ENCODE assay signal across 1 cellular context in genomic region chr1:66399888-66400529, GRCh38.
TF ChIP-seq lines count a peak whose summit lies in the region.

No MANE protein-coding gene starts in this region.

TF ChIP-seq in GM12878, 131 proteins besides CTCF, POLR2A, EP300 and RAD21 (continued from another document and continues in another):
- TF ChIP-seq BCLAF1 (IDR thresholded peaks at IDR 0.05) (no peak), RAD51 (IDR thresholded peaks at IDR 0.05) (no peak), ZBTB33 (IDR thresholded peaks at IDR 0.05) (no peak), HDGF (IDR thresholded peaks at IDR 0.05) (no peak), E4F1 (IDR thresholded peaks at IDR 0.05; ENCODE audit: borderline replicate concordance, partially characterized antibody) (no peak), SUPT20H (IDR thresholded peaks at IDR 0.05; ENCODE audit: borderline replicate concordance, control insufficient read depth, low read depth, low read length) (no peak), SREBF1 (IDR thresholded peaks at IDR 0.05; ENCODE audit: low read length) (peak; percentile 90), SMC3 (IDR thresholded peaks at IDR 0.05; ENCODE audit: borderline replicate concordance, low read length) (no peak), PBX3 (IDR thresholded peaks at IDR 0.05; ENCODE audit: insufficient replicate concordance, low read depth, low read length) (no peak), KDM1A (IDR thresholded peaks at IDR 0.05; ENCODE audit: borderline replicate concordance) (no peak), MEF2B (IDR thresholded peaks at IDR 0.05; ENCODE audit: partially characterized antibody, poor library complexity, severe bottlenecking) (peak; percentile 68), SMAD1 (IDR thresholded peaks at IDR 0.05; ENCODE audit: low read depth, partially characterized antibody) (no peak), BCL11A (IDR thresholded peaks at IDR 0.05; ENCODE audit: low read depth, low read length) (peak; percentile 94; the same call in 1 of the 2 replicates), NR2F1 (conservative IDR thresholded peaks at IDR 0.05) (peak; percentile 85), TCF12 (IDR thresholded peaks at IDR 0.05; ENCODE audit: low read depth, low read length) (no peak), CEBPZ (IDR thresholded peaks at IDR 0.05; ENCODE audit: low read depth, low read length) (no peak), SIX5 (IDR thresholded peaks at IDR 0.05; ENCODE audit: low read depth, low read length, severe bottlenecking) (no peak), ZBTB11 (CRISPR knock-in tag; IDR thresholded peaks at IDR 0.05) (no peak), USF2 (IDR thresholded peaks at IDR 0.05; ENCODE audit: borderline replicate concordance, low read depth, low read length) (no peak), STAT1 (conservative IDR thresholded peaks at IDR 0.05) (0 out of 2 replicates have a peak, but pooled peaks have one; percentile 18), JUND (IDR thresholded peaks at IDR 0.05; ENCODE audit: low read depth, low read length) (peak; percentile 93), PAX5 (IDR thresholded peaks at IDR 0.05; ENCODE audit: borderline replicate concordance, low read depth, low read length) (0 out of 2 replicates have a peak, but pooled peaks have one; percentile 47), WRNIP1 (IDR thresholded peaks at IDR 0.05; ENCODE audit: borderline replicate concordance, low read depth, low read length) (no peak), SP1 (IDR thresholded peaks at IDR 0.05; ENCODE audit: low read depth, low read length) (no peak), ZNF384 (IDR thresholded peaks at IDR 0.05; ENCODE audit: borderline replicate concordance, low read depth, low read length) (no peak), LARP7 (IDR thresholded peaks at IDR 0.05) (no peak), GABPA (IDR thresholded peaks at IDR 0.05; ENCODE audit: low read depth) (peak; percentile 83), PML (IDR thresholded peaks at IDR 0.05; ENCODE audit: low read length) (peak; percentile 87; the same call in 1 of the 2 replicates), MYB (IDR thresholded peaks at IDR 0.05; ENCODE audit: borderline replicate concordance, low read depth, low read length) (no peak), RB1 (IDR thresholded peaks at IDR 0.05; ENCODE audit: borderline replicate concordance) (no peak), TBL1XR1 (IDR thresholded peaks at IDR 0.05; ENCODE audit: low read depth, low read length) (peak; percentile 82; the same call in 1 of the 2 replicates), CBX5 (IDR thresholded peaks at IDR 0.05; ENCODE audit: low read depth) (peak; percentile 86; the same call in 1 of the 2 replicates), TCF3 (IDR thresholded peaks at IDR 0.05; ENCODE audit: borderline replicate concordance, insufficient read depth, low read depth, low read length) (no peak), RUNX3 (IDR thresholded peaks at IDR 0.05; ENCODE audit: low read length) (peak; percentile 92), BMI1 (IDR thresholded peaks at IDR 0.05; ENCODE audit: borderline replicate concordance) (peak; percentile 45; the same call in 1 of the 2 replicates), MXI1 (IDR thresholded peaks at IDR 0.05; ENCODE audit: low read depth, low read length) (no peak), BACH1 (IDR thresholded peaks at IDR 0.05; ENCODE audit: borderline replicate concordance) (peak; percentile 47; the same call in 1 of the 2 replicates), HSF1 (IDR thresholded peaks at IDR 0.05; ENCODE audit: low read depth, low read length) (no peak), CEBPB (IDR thresholded peaks at IDR 0.05; ENCODE audit: borderline replicate concordance in 1 of 2, low read depth in 2 of 2, low read length in 2 of 2) (peak in 1 of 2 experiments; percentile 84; a peak in 1 of 4 replicates), POLR2AphosphoS5 (IDR thresholded peaks at IDR 0.05; ENCODE audit: low read length) (no peak), HCFC1 (IDR thresholded peaks at IDR 0.05; ENCODE audit: low read length) (no peak), BRCA1 (IDR thresholded peaks at IDR 0.05; ENCODE audit: low read depth, low read length) (no peak), SRF (IDR thresholded peaks at IDR 0.05; ENCODE audit: low read depth in 2 of 2, low read length in 2 of 2) (peak in 1 of 2 experiments; percentile 67; a peak in 1 of 4 replicates)
